Comparison of ENCODE assay signal across 21 cellular contexts in the genomic region with DNA sequence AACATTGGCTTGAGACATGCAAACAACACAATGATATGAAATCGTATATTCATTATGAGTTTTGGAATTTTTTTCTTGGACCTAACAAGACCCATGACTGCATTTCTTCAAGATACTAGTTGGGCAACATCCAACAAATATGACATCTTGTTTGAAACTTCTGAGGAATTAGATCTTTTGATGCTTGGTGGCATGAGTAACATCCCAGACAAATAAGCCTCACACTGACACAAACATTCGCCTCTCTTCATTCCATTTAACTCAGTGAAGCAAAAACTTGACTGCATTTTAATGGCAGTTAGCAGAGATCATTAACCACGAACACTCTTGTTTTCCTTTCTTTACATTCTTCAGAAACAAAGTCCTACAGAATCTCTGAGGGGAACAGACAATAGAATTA.
DNase-seq lines count a peak whose midpoint lies in the region; ATAC-seq, FAIRE-seq and TF ChIP-seq lines count a peak whose summit lies in the region.
"Had no signal": no experiment of that assay in that cellular context is flagged by ENCODE, and none has a peak within 500 bp of the region (broad histone marks: within the 10 kb centered on the region; RNA-seq: fewer than 3 reads in every experiment).

No MANE protein-coding gene starts in this region.

- DNase-seq in LHCN-M2 (ENCODE audit: low read depth) (peak; percentile 40), dedifferentiated amniotic fluid mesenchymal stem cell (ENCODE audit: extremely low spot score) (peak; percentile 87), kidney tubule cell (ENCODE audit: low spot score) (peak; percentile 88), mesothelial cell of epicardium (ENCODE audit: low spot score in 2 of 2, unreplicated experiment in 2 of 2) (no peak), kidney (no peak), Karpas-422 (no peak)
- DNase-seq: activated CD8-positive, alpha-beta memory T cell treated with anti-CD3 and anti-CD28 coated beads for 24 hours; adrenal gland; gastrocnemius medialis; GF-D8; NCI-H1417; NCI-H526 treated with DMSO at 0.1 percent for 48 hours; OCI-M1; posterior cingulate gyrus; stimulated activated CD4-positive, alpha-beta T cell treated with anti-CD3 and anti-CD28 coated beads, Interleukin-4, amount 100 ng/mL, for 4 hours; substantia nigra; T-helper 2 cell had no signal

- no peaks in the 10 kb centered on the region for H3K79me2 ChIP-seq in Karpas-422 (ENCODE audit: low read length)

- no peak overlapping the region for H3K4me2 ChIP-seq in Karpas-422 (ENCODE audit: low read depth, low read length, poor library complexity, severe bottlenecking)
- H3K4me2 ChIP-seq: BLaER1 treated with 17β-estradiol and CSF1 and Interleukin-3, amounts not matched to agents 10 nM and 100 nM had no signal

- H3K4me1 Mint-ChIP-seq in mesothelial cell of epicardium: peaks cover 11% of the 10 kb centered on the region

- H3K9me3 Mint-ChIP-seq in mesothelial cell of epicardium: no peaks in the 10 kb centered on the region

- intact Hi-C loops in kidney (cut with DNase I): no loop called here

- H3K27me3 Mint-ChIP-seq in mesothelial cell of epicardium (ENCODE audit: low read depth): no peaks in the 10 kb centered on the region

- no peaks in the 10 kb centered on the region for H3K36me3 Mint-ChIP-seq in mesothelial cell of epicardium

- TF ChIP-seq CTCF in mesothelial cell of epicardium (IDR thresholded peaks at IDR 0.05; ENCODE audit: unreplicated experiment) (no peak), kidney (IDR thresholded peaks at IDR 0.05; ENCODE audit: borderline replicate concordance, extremely low read depth, insufficient read depth) (no peak)

- H2AFZ ChIP-seq in Karpas-422 (ENCODE audit: low read length): no peak overlapping the region

- no peaks in the 10 kb centered on the region for H3K27me3 ChIP-seq in Karpas-422 (ENCODE audit: low read length)
- H3K27me3 ChIP-seq: adrenal gland; BLaER1 treated with 17β-estradiol and CSF1 and Interleukin-3, amounts not matched to agents 10 nM and 100 nM; gastrocnemius medialis had no signal

- no peak overlapping the region for H3K27ac Mint-ChIP-seq in mesothelial cell of epicardium

- no peak overlapping the region for H3K4me3 Mint-ChIP-seq in mesothelial cell of epicardium

- H4K20me1 ChIP-seq in Karpas-422 (ENCODE audit: insufficient read depth, low read depth, low read length): no peaks in the 10 kb centered on the region
- H4K20me1 ChIP-seq: BLaER1 treated with 17β-estradiol and CSF1 and Interleukin-3, amounts not matched to agents 10 nM and 100 nM had no signal

- no peak for ATAC-seq in HG02884 (IDR thresholded peaks at IDR 0.05; ENCODE audit: unreplicated experiment)
- ATAC-seq: activated CD4-positive, CD25-positive, alpha-beta regulatory T cell treated with anti-CD3 and anti-CD28 coated beads, Interleukin-2, amount 50 U/mL, for 24 hours; gastrocnemius medialis; GM12878 had no signal

- H3K4me1 ChIP-seq in kidney (ENCODE audit: control insufficient read depth in 1 of 2, insufficient read depth in 1 of 2, low read depth in 1 of 2, low read length in 2 of 2) (no peaks in the 10 kb centered on the region), Karpas-422 (ENCODE audit: low read length) (no peaks in the 10 kb centered on the region)
- H3K4me1 ChIP-seq: adrenal gland; BLaER1 treated with 17β-estradiol and CSF1 and Interleukin-3, amounts not matched to agents 10 nM and 100 nM; gastrocnemius medialis had no signal

- no peaks in the 10 kb centered on the region for H3K9me2 ChIP-seq in Karpas-422 (replicated peaks; ENCODE audit: insufficient read depth, low read length)

- H3K27ac ChIP-seq in kidney (ENCODE audit: low read depth in 2 of 2, low read length in 2 of 2) (no peak overlapping the region), Karpas-422 (ENCODE audit: low read length) (no peak overlapping the region)
- H3K27ac ChIP-seq: adrenal gland; BLaER1 treated with 17β-estradiol and CSF1 and Interleukin-3, amounts not matched to agents 10 nM and 100 nM; gastrocnemius medialis had no signal

- FAIRE-seq in kidney (lab: Jason Lieb, UNC): no peak
- FAIRE-seq: GM12878 had no signal

- H3K9ac ChIP-seq in kidney (ENCODE audit: low read length in 2 of 2) (no peak overlapping the region), Karpas-422 (ENCODE audit: low read length) (no peak overlapping the region)
- H3K9ac ChIP-seq: BLaER1 treated with 17β-estradiol and CSF1 and Interleukin-3, amounts not matched to agents 10 nM and 100 nM had no signal

- H3K36me3 ChIP-seq in kidney (ENCODE audit: control insufficient read depth in 1 of 2, insufficient read depth in 2 of 2, low read length in 2 of 2): no peaks in the 10 kb centered on the region
- no peaks in the 10 kb centered on the region for H3K36me3 ChIP-seq in Karpas-422 (ENCODE audit: insufficient read depth, low read length)
- H3K36me3 ChIP-seq: adrenal gland; BLaER1 treated with 17β-estradiol and CSF1 and Interleukin-3, amounts not matched to agents 10 nM and 100 nM; gastrocnemius medialis had no signal

- H3K9me3 ChIP-seq in kidney (ENCODE audit: control insufficient read depth in 1 of 2, low read length in 2 of 2): no peaks in the 10 kb centered on the region
- H3K9me3 ChIP-seq in Karpas-422 (ENCODE audit: low read length): 0 out of 2 replicates have a peak, but pooled peaks cover 2% of the 10 kb centered on the region
- H3K9me3 ChIP-seq: gastrocnemius medialis had no signal

- H3K4me3 ChIP-seq in kidney (ENCODE audit: low read length in 2 of 2) (no peak overlapping the region), Karpas-422 (ENCODE audit: low read length) (no peak overlapping the region)
- H3K4me3 ChIP-seq: adrenal gland; BLaER1 treated with 17β-estradiol and CSF1 and Interleukin-3, amounts not matched to agents 10 nM and 100 nM; gastrocnemius medialis; GM12878 had no signal

Comparison
In these comparisons a context has a peak if more than half of its experiments do, and no peak if none do; other contexts are left out.
1. DNase-seq: peak in LHCN-M2 (single experiment), dedifferentiated amniotic fluid mesenchymal stem cell (single experiment) and kidney tubule cell (single experiment); none in mesothelial cell of epicardium (0 of 2), kidney (single experiment) and Karpas-422 (single experiment).